18 cellular contexts compared by ENCODE assay signal in genomic region chr5:98722188-98722587, GRCh38. TPM values are rescaled to one million over a fixed set of nuclear protein-coding genes. Genes with fewer than 3 reads are reported as not detected.
DNase-seq lines count a peak whose midpoint lies in the region; ATAC-seq and TF ChIP-seq lines count a peak whose summit lies in the region.
"Had no signal": no experiment of that assay in that cellular context is flagged by ENCODE, and none has a peak within 500 bp of the region (broad histone marks: within the 10 kb centered on the region; RNA-seq: fewer than 3 reads in every experiment).

No MANE protein-coding gene starts in this region.

- no peak overlapping the region for H2AK5ac ChIP-seq in IMR-90 (ENCODE audit: low read depth, low read length)

- H3K4me1 ChIP-seq in IMR-90 (ENCODE audit: control insufficient read depth, insufficient read depth, low read length) (no peaks in the 10 kb centered on the region; the same call in 1 of the 2 replicates), skeletal muscle satellite cell (ENCODE audit: control insufficient read depth, insufficient read depth, low read length) (peaks cover 18% of the 10 kb centered on the region)
- H3K4me1 ChIP-seq: BLaER1 treated with 17β-estradiol and CSF1 and Interleukin-3, amounts not matched to agents 10 nM and 100 nM had no signal

- H3K4me3 ChIP-seq in IMR-90 (ENCODE audit: insufficient read depth, low read depth, low read length) (no peak overlapping the region), skeletal muscle satellite cell (ENCODE audit: low read length) (no peak overlapping the region)
- H3K4me3 ChIP-seq: BLaER1 treated with 17β-estradiol and CSF1 and Interleukin-3, amounts not matched to agents 10 nM and 100 nM had no signal

- H3K9ac ChIP-seq in IMR-90 (ENCODE audit: low read depth, low read length): no peak overlapping the region
- H3K9ac ChIP-seq in skeletal muscle satellite cell (ENCODE audit: low read depth, low read length): peak overlapping the region; percentile 25
- H3K9ac ChIP-seq: BLaER1 treated with 17β-estradiol and CSF1 and Interleukin-3, amounts not matched to agents 10 nM and 100 nM had no signal

- H4K8ac ChIP-seq in IMR-90 (ENCODE audit: low read depth in 2 of 2, low read length in 2 of 2): no peak overlapping the region

- BruUV-seq in IMR-90 (replicated peaks; lab: Mats Ljungman, UMichigan): no TSS peak
- BruUV-seq in Calu3 (replicated peaks; lab: Mats Ljungman, UMichigan): no TSS peak

- no peak overlapping the region for H4K5ac ChIP-seq in IMR-90 (ENCODE audit: low read depth, low read length)

- H3K18ac ChIP-seq in IMR-90 (ENCODE audit: low read depth, low read length): peak overlapping the region; percentile 70; the same call in 1 of the 2 replicates

- H3K9me1 ChIP-seq in IMR-90 (ENCODE audit: insufficient read depth, low read length): no peaks in the 10 kb centered on the region

- no peak overlapping the region for H2AFZ ChIP-seq in IMR-90 (replicated peaks; ENCODE audit: low read length, poor library complexity)

- H3K4ac ChIP-seq in IMR-90 (ENCODE audit: low read depth, low read length): no peak overlapping the region

- intact Hi-C loops in IMR-90 (cut with micrococcal nuclease) (no loop called here), Calu3 (cut with micrococcal nuclease; ENCODE audit: unreplicated experiment) (no loop called here)

- H3K9me3 ChIP-seq in IMR-90 (ENCODE audit: control insufficient read depth, insufficient read depth, low read length): no peaks in the 10 kb centered on the region
- no peaks in the 10 kb centered on the region for H3K9me3 ChIP-seq in skeletal muscle satellite cell (replicated peaks; ENCODE audit: low read length)

- TF ChIP-seq POLR2A in IMR-90 (IDR thresholded peaks at IDR 0.05; ENCODE audit: low read depth, low read length): no peak

- H3K36me3 ChIP-seq in IMR-90 (ENCODE audit: control insufficient read depth, insufficient read depth, low read length): no peaks in the 10 kb centered on the region
- H3K36me3 ChIP-seq in skeletal muscle satellite cell (ENCODE audit: insufficient read depth, low read length): no peaks in the 10 kb centered on the region
- H3K36me3 ChIP-seq: BLaER1 treated with 17β-estradiol and CSF1 and Interleukin-3, amounts not matched to agents 10 nM and 100 nM had no signal

- DNase-seq in IMR-90: peak; percentile 31
- DNase-seq in astrocyte of the hippocampus (ENCODE audit: low read depth, low spot score): peak; percentile 8
- DNase-seq in iris pigment epithelial cell (ENCODE audit: low read depth): peak; percentile 59
- DNase-seq in Calu3: no peak
- no peak for DNase-seq in NCI-H748 (lab: John Stamatoyannopoulos, UW; ENCODE audit: unreplicated experiment)
- no peak for DNase-seq in NCI-H1930 (lab: John Stamatoyannopoulos, UW)
- DNase-seq: CD8-positive, alpha-beta T cell; DMS79; H9; MM.1S; NCI-H1092; NCI-H146; NCI-H2081 treated with DMSO at 0.1 percent for 48 hours; NCI-H774; RPMI8226 had no signal

- CTCF ChIA-PET in IMR-90 (lab: Yijun Ruan, JAX): interaction anchor here (0.9 kb wide), 1 partner anchor 10 kb away, joined by 3 read pairs; no protein-coding TSS in a partner anchor
- CTCF ChIA-PET in Calu3 (lab: Charles Lee): interaction anchor here (1.3 kb wide), 1 partner anchor 10 kb away, joined by 3 read pairs; no protein-coding TSS in a partner anchor

- H3K23ac ChIP-seq in IMR-90 (ENCODE audit: low read depth, low read length): no peak overlapping the region

- TF ChIP-seq RAD21 in IMR-90 (IDR thresholded peaks at IDR 0.05; ENCODE audit: low read length): no peak

- no peak overlapping the region for H3K4me3 Mint-ChIP-seq in Calu3 (ENCODE audit: low read depth, unreplicated experiment)
- H3K4me3 Mint-ChIP-seq: CD8-positive, alpha-beta T cell; H9 had no signal

- dilution Hi-C loops in IMR-90 (cut with HindIII; ENCODE audit: low sequenced_read_pairs, unreplicated experiment): no loop called here

- no peak overlapping the region for H3K27ac Mint-ChIP-seq in Calu3 (ENCODE audit: unreplicated experiment)
- H3K27ac Mint-ChIP-seq: CD8-positive, alpha-beta T cell; H9 had no signal

- no peaks in the 10 kb centered on the region for H3K4me1 Mint-ChIP-seq in Calu3 (ENCODE audit: low read depth, unreplicated experiment)
- H3K4me1 Mint-ChIP-seq: H9 had no signal

- no peak overlapping the region for H2AK9ac ChIP-seq in IMR-90 (replicated peaks; ENCODE audit: low read depth, low read length, poor library complexity)

- no peak overlapping the region for H2BK120ac ChIP-seq in IMR-90 (ENCODE audit: low read depth, low read length)

- H3K36me3 Mint-ChIP-seq in Calu3 (ENCODE audit: insufficient read depth, unreplicated experiment): no peaks in the 10 kb centered on the region
- H3K36me3 Mint-ChIP-seq: CD8-positive, alpha-beta T cell had no signal

- in situ Hi-C loops in IMR-90 (cut with MboI; ENCODE audit: low sequenced_read_pairs): no loop called here

- H4K20me1 ChIP-seq in IMR-90 (ENCODE audit: insufficient read depth, low read length): no peaks in the 10 kb centered on the region
- H4K20me1 ChIP-seq: BLaER1 treated with 17β-estradiol and CSF1 and Interleukin-3, amounts not matched to agents 10 nM and 100 nM had no signal

- no peaks in the 10 kb centered on the region for H3K27me3 ChIP-seq in IMR-90 (ENCODE audit: control insufficient read depth, insufficient read depth, low read length)
- H3K27me3 ChIP-seq in skeletal muscle satellite cell (ENCODE audit: control insufficient read depth, insufficient read depth, low read length): no peaks in the 10 kb centered on the region
- H3K27me3 ChIP-seq: BLaER1 treated with 17β-estradiol and CSF1 and Interleukin-3, amounts not matched to agents 10 nM and 100 nM had no signal

- H3K27ac ChIP-seq in IMR-90 (ENCODE audit: insufficient read depth, low read length): no peak overlapping the region
- H3K27ac ChIP-seq: BLaER1 treated with 17β-estradiol and CSF1 and Interleukin-3, amounts not matched to agents 10 nM and 100 nM; HL-60 had no signal

- TF ChIP-seq CTCF in IMR-90 (conservative IDR thresholded peaks at IDR 0.05; ENCODE audit: low read depth, low read length): no peak
- no peak for TF ChIP-seq CTCF in Calu3 (IDR thresholded peaks at IDR 0.05; ENCODE audit: unreplicated experiment)

- H2BK20ac ChIP-seq in IMR-90 (ENCODE audit: low read depth, low read length): no peak overlapping the region

- H4K91ac ChIP-seq in IMR-90 (ENCODE audit: insufficient read depth, low read depth, low read length): no peak overlapping the region

- ATAC-seq in IMR-90 (ENCODE audit: low read depth): no peak
- ATAC-seq: CD8-positive, alpha-beta T cell had no signal

- H3K56ac ChIP-seq in IMR-90 (ENCODE audit: extremely low read depth, insufficient read depth, low read length): no peak overlapping the region

- H3K4me2 ChIP-seq in IMR-90 (ENCODE audit: low read depth, low read length) (peak overlapping the region; percentile 40; the same call in 1 of the 2 replicates), skeletal muscle satellite cell (ENCODE audit: low read length) (peak overlapping the region; percentile 22)
- H3K4me2 ChIP-seq: BLaER1 treated with 17β-estradiol and CSF1 and Interleukin-3, amounts not matched to agents 10 nM and 100 nM had no signal

- H3K9me3 Mint-ChIP-seq in Calu3 (ENCODE audit: low read depth, unreplicated experiment): no peaks in the 10 kb centered on the region
- H3K9me3 Mint-ChIP-seq: CD8-positive, alpha-beta T cell had no signal

- WGBS in IMR-90 (ENCODE audit: extremely low coverage in 2 of 2, insufficient read length in 1 of 2), 2 experiments: no CpG with 5 or more reads among the region's 2 CpGs

- H3K27me3 Mint-ChIP-seq in Calu3 (ENCODE audit: unreplicated experiment): no peaks in the 10 kb centered on the region

- H3K14ac ChIP-seq in IMR-90 (replicated peaks; ENCODE audit: low read depth, low read length): no peak overlapping the region

- no peak overlapping the region for H2BK5ac ChIP-seq in IMR-90 (ENCODE audit: low read depth, low read length, poor library complexity, severe bottlenecking)

- POLR2A ChIA-PET in IMR-90 (lab: Charles Lee; ENCODE audit: unreplicated experiment): interaction anchor here (1.3 kb wide), 1 partner anchor 47 kb away, joined by 3 read pairs; no protein-coding TSS in a partner anchor

- no peaks in the 10 kb centered on the region for H3K79me1 ChIP-seq in IMR-90 (ENCODE audit: low read depth in 1 of 2, low read length in 2 of 2)

- no peak overlapping the region for H2BK15ac ChIP-seq in IMR-90 (ENCODE audit: low read depth, low read length)

TF ChIP-seq in IMR-90, 13 proteins besides CTCF, POLR2A, EP300 and RAD21 (continues in another document):
- no peak for TF ChIP-seq MAFK (IDR thresholded peaks at IDR 0.05; ENCODE audit: low read depth, low read length)
- TF ChIP-seq NFE2L2 (IDR thresholded peaks at IDR 0.05; ENCODE audit: low read depth, low read length): no peak
- no peak for TF ChIP-seq USF2 (IDR thresholded peaks at IDR 0.05; ENCODE audit: low read depth, low read length)
- no peak for TF ChIP-seq SMC3 (IDR thresholded peaks at IDR 0.05; ENCODE audit: low read depth, low read length)
- no peak for TF ChIP-seq FOS (IDR thresholded peaks at IDR 0.05; ENCODE audit: low read depth, low read length)
- TF ChIP-seq CEBPB (IDR thresholded peaks at IDR 0.05; ENCODE audit: low read depth, low read length): no peak
- no peak for TF ChIP-seq CHD1 (IDR thresholded peaks at IDR 0.05; ENCODE audit: low read depth, low read length)
- no peak for TF ChIP-seq RCOR1 (IDR thresholded peaks at IDR 0.05; ENCODE audit: insufficient replicate concordance, low read length)
- no peak for TF ChIP-seq RFX5 (IDR thresholded peaks at IDR 0.05; ENCODE audit: low read depth, low read length)
- no peak for TF ChIP-seq BHLHE40 (IDR thresholded peaks at IDR 0.05; ENCODE audit: low read depth, low read length)

RNA-seq across cellular contexts. Expression of gene RGMB, which starts 51.3 kb away (rescaled TPM):
- total RNA-seq in IMR-90 (2012; rRNA removed) (74.4 and 83.0 TPM in 2 replicates), Calu3 (2022) (34.5 and 35.8 TPM in 2 replicates)
- polyA plus RNA-seq in IMR-90 (2012; rRNA removed): 128 and 129 TPM in 2 replicates
- polyA plus RNA-seq in IMR-90 (2012; cell fraction: cytosol; rRNA removed): 104 and 165 TPM in 2 replicates
- polyA plus RNA-seq in IMR-90 (2012; cell fraction: nucleus; rRNA removed; ENCODE audit: low replicate concordance): 301 and 527 TPM in 2 replicates
- 30.7 and 89.3 TPM in 2 replicates for total RNA-seq in skeletal muscle satellite cell (2012; rRNA removed)

Comparison
In these comparisons a context has a peak if more than half of its experiments do, and no peak if none do; other contexts are left out.
1. DNase-seq: peak in IMR-90 (single experiment), astrocyte of the hippocampus (single experiment) and iris pigment epithelial cell (single experiment); none in Calu3 (single experiment), NCI-H748 (single experiment) and NCI-H1930 (0 of 2).